1 cellular context compared by ENCODE assay signal in genomic region chr11:12253843-12254281, GRCh38.
TF ChIP-seq lines count a peak whose summit lies in the region.

No MANE protein-coding gene starts in this region.

TF ChIP-seq in H1, 55 proteins besides CTCF, POLR2A, EP300 and RAD21:
- TF ChIP-seq SRF (IDR thresholded peaks at IDR 0.05; ENCODE audit: low read depth, low read length) = no peak
